In the genomic region with DNA sequence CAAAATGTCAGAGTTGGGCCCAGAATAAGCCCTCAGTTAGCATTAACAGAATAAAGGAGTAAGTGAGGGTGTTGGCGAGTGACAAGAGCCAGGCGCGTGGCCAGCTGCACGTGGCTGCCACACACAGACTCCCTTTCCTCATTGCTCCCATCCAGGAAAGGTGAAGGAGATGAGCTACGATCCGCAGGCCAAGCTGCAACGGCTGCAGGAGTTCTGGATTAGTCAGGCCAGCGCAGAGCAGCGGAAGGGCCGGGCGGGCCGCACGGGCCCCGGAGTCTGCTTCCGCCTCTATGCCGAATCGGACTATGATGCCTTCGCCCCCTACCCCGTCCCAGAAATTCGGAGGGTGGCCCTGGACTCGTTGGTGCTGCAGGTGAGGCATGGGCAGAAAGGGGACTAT, we compare ENCODE assay signal across 28 cellular contexts. TPM values are rescaled to one million over a fixed set of nuclear protein-coding genes. Genes with fewer than 3 reads are reported as not detected.
"Had no signal": no experiment of that assay in that cellular context is flagged by ENCODE, and none has a peak within 500 bp of the region (broad histone marks: within the 10 kb centered on the region; RNA-seq: fewer than 3 reads in every experiment).

No MANE protein-coding gene starts in this region.

- H3K9ac ChIP-seq: neural progenitor cell, parathyroid adenoma had no signal

- H3K4me2 ChIP-seq: neural progenitor cell had no signal

- H3K4me3 ChIP-seq: neural progenitor cell, ovary, psoas muscle, skin epidermis, stomach, thoracic aorta, thyroid gland, tibial nerve, upper lobe of left lung, vagina had no signal

- H2AFZ ChIP-seq: neural progenitor cell, parathyroid adenoma had no signal

- H3K4me1 ChIP-seq: neural progenitor cell, parathyroid adenoma, psoas muscle, stomach, thyroid gland, tibial nerve, vagina had no signal

- H3K27me3 ChIP-seq: neural progenitor cell, ovary, stomach, thyroid gland, tibial nerve, upper lobe of left lung, vagina had no signal

- DNase-seq: naive thymus-derived CD4-positive, alpha-beta T cell; natural killer cell; nucleus accumbens; ovary; posterior cingulate gyrus; psoas muscle; right cardiac atrium; stimulated activated CD4-positive, alpha-beta T cell treated with anti-CD3 and anti-CD28 coated beads, Interleukin-15, amount 100 ng/mL, for 24 hours; stimulated activated CD4-positive, alpha-beta T cell treated with anti-CD3 and anti-CD28 coated beads, Interleukin-2, amount 100 ng/mL, for 24 hours; stimulated activated CD4-positive, alpha-beta T cell treated with anti-CD3 and anti-CD28 coated beads, Interleukin-2, amount 100 ng/mL, for 48 hours; stimulated activated CD4-positive, alpha-beta T cell treated with anti-CD3 and anti-CD28 coated beads, Interleukin-4, amount 100 ng/mL, for 24 hours; stimulated activated naive B cell treated with anti-CD40 and anti-IgM and Interleukin-4, amounts not matched to agents 10 μg/mL and 1 μg/mL and 100 μg/mL, for 72 hours; stimulated activated naive CD4-positive, alpha-beta T cell treated with Interleukin-2 at 50 U/mL for 16 hours; stomach; thyroid gland; trophoblast cell had no signal

- H3K36me3 ChIP-seq: neural progenitor cell, ovary had no signal

- H3K9me3 ChIP-seq: ovary, psoas muscle, stomach, thoracic aorta, thyroid gland, upper lobe of left lung, vagina had no signal

- H3K27ac ChIP-seq: neural progenitor cell, ovary, parathyroid adenoma, psoas muscle, skin epidermis, thoracic aorta, thyroid gland, tibial nerve, vagina had no signal

- ATAC-seq: naive thymus-derived CD4-positive, alpha-beta T cell; natural killer cell; psoas muscle; right cardiac atrium; sciatic nerve; stimulated activated effector memory CD8-positive, alpha-beta T cell treated with anti-CD3 and anti-CD28 coated beads, Interleukin-12 subunit alpha, Interleukin-12 subunit beta, amount 100 ng/mL, for 72 hours; stimulated activated naive B cell treated with anti-CD40 and anti-IgM and Interleukin-4, amounts not matched to agents 10 μg/mL and 1 μg/mL and 100 μg/mL, for 72 hours had no signal

- FAIRE-seq: urothelium cell line had no signal

RNA-seq across cellular contexts. Expression of gene C5AR2, which starts 30.3 kb away (rescaled TPM):
- total RNA-seq: progenitor cell of endocrine pancreas had no signal
- polyA plus RNA-seq: naive thymus-derived CD4-positive, alpha-beta T cell; neural cell had no signal

RNA-seq across cellular contexts. Expression of gene C5AR1, which starts 52.7 kb away (rescaled TPM):
- polyA plus RNA-seq: neural cell had no signal

RNA-seq across cellular contexts. Expression of gene MEIS3, which starts 57.0 kb away (rescaled TPM):
- total RNA-seq: natural killer cell had no signal
- polyA plus RNA-seq: naive thymus-derived CD4-positive, alpha-beta T cell had no signal
